Comparison of ENCODE assay signal across 8 cellular contexts in the genomic region with DNA sequence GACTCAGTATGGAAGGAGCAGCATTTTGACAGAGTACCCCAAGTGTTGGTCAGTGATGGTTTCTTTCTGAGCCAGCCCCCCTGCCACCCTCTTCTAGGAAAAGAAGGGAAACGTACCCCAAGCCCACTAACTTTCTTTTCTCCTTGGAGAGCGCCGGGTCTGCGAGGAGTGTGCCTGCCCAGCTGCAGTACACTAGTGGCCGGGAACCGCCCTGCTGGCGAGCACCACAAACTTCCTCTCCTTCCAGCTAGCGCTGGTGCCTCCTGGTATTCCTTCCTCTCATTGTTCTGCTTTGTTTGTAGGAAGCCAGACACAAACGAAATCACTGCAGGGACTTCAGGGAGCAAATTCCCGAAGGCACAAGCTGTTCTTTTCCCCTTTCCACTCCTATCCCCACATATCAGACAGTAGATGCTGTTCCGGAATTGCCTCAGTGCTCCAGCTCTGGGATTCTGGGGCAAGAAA. TPM values are rescaled to one million over a fixed set of nuclear protein-coding genes. Genes with fewer than 3 reads are reported as not detected.
DNase-seq lines count a peak whose midpoint lies in the region; ATAC-seq and TF ChIP-seq lines count a peak whose summit lies in the region.

No MANE protein-coding gene starts in this region.

- no peak for TF ChIP-seq CTCF in endothelial cell (IDR thresholded peaks at IDR 0.05; ENCODE audit: unreplicated experiment)

- DNase-seq in EH (ENCODE audit: low read depth) (peak; percentile 71), NCI-H2227 treated with DMSO at 0.1 percent for 48 hours (lab: John Stamatoyannopoulos, UW) (peak; percentile 31), endothelial cell (ENCODE audit: low spot score) (peak; percentile 69)
- DNase-seq in activated effector memory CD4-positive, alpha-beta T cell treated with Interleukin-2 at 50 U/mL for 16 hours: no peak

- H3K27me3 ChIP-seq in muscle layer of duodenum (ENCODE audit: low read depth, low read length): peaks cover 11% of the 10 kb centered on the region

- H3K36me3 ChIP-seq in muscle layer of duodenum (ENCODE audit: control insufficient read depth in 1 of 2, insufficient read depth in 2 of 2, low read length in 2 of 2): no peaks in the 10 kb centered on the region

- no peaks in the 10 kb centered on the region for H3K9me3 ChIP-seq in muscle layer of duodenum (ENCODE audit: control insufficient read depth in 1 of 2, low read length in 2 of 2)

- H3K4me3 Mint-ChIP-seq in endothelial cell (ENCODE audit: unreplicated experiment): peak overlapping the region; percentile 98

- H3K9me3 Mint-ChIP-seq in endothelial cell (ENCODE audit: unreplicated experiment): no peaks in the 10 kb centered on the region

- ATAC-seq in GM19395 (IDR thresholded peaks at IDR 0.05; ENCODE audit: unreplicated experiment): no peak
- no peak for ATAC-seq in HG03045 (IDR thresholded peaks at IDR 0.05; ENCODE audit: unreplicated experiment)
- ATAC-seq in GM18502 (IDR thresholded peaks at IDR 0.05; ENCODE audit: poor library complexity, unreplicated experiment): no peak

- H3K36me3 Mint-ChIP-seq in endothelial cell (ENCODE audit: low read depth, unreplicated experiment): peaks cover 27% of the 10 kb centered on the region

- H3K4me3 ChIP-seq in muscle layer of duodenum (ENCODE audit: low read depth in 1 of 2, low read length in 2 of 2): peak overlapping the region; percentile 53 to 76

- H3K27ac ChIP-seq in muscle layer of duodenum (ENCODE audit: low read length): no peak overlapping the region

- H3K4me1 Mint-ChIP-seq in endothelial cell (ENCODE audit: unreplicated experiment): peaks cover 50% of the 10 kb centered on the region

- H3K27ac Mint-ChIP-seq in endothelial cell (ENCODE audit: unreplicated experiment): peak overlapping the region; percentile 99

- peaks cover 30% of the 10 kb centered on the region for H3K27me3 Mint-ChIP-seq in endothelial cell (ENCODE audit: unreplicated experiment)

- H3K4me1 ChIP-seq in muscle layer of duodenum (ENCODE audit: control insufficient read depth in 1 of 2, insufficient read depth in 2 of 2, low read length in 2 of 2): peaks cover 0 to 18% of the 10 kb centered on the region in 2 donors

RNA-seq across cellular contexts. Expression of a gene that starts 1.8 kb away (rescaled TPM):
- total RNA-seq in endothelial cell (ENCODE audit: unreplicated experiment): 16.4 TPM
